ENCODE assay signal across 8 cellular contexts in the genomic region with DNA sequence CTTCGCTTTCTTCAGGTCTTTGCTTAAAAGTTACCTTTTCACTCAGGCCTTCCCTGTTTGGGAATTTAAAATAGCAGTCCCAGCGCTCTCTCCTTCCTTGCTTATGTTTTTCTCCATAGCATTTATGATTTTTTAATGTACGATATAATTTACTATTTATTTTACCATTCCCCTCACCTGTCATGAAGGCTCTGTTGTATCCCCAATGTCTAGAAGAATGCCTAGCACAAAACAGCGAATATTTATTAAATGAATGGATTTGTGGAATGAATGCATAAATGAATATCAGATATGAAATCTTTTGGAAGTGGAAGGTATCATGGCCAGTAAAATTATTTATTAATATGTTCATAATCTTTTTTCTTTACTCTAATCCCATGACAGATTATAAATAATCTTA. TPM values are rescaled to one million over a fixed set of nuclear protein-coding genes. Genes with fewer than 3 reads are reported as not detected.
A peak's percentile ranks its signal among the peaks of the same experiment; 100 is the strongest.
DNase-seq lines count a peak whose midpoint lies in the region; ATAC-seq and TF ChIP-seq lines count a peak whose summit lies in the region.

No MANE protein-coding gene starts in this region.

- no TSS peak for BruUV-seq in MCF 10A (replicated peaks; lab: Mats Ljungman, UMichigan)

- no peaks in the 10 kb centered on the region for H3K9me3 Mint-ChIP-seq in MCF 10A (ENCODE audit: unreplicated experiment)
- no peaks in the 10 kb centered on the region for H3K9me3 Mint-ChIP-seq in naive B cell

- peaks cover 8% of the 10 kb centered on the region for H3K36me3 Mint-ChIP-seq in MCF 10A (ENCODE audit: insufficient read depth, unreplicated experiment)
- H3K36me3 Mint-ChIP-seq in naive B cell, result no peaks in the 10 kb centered on the region

- H3K4me3 Mint-ChIP-seq in MCF 10A (ENCODE audit: unreplicated experiment) (peak overlapping the region; percentile 97), naive B cell (peak overlapping the region in 6 of 8 donors; percentile 41 to 100 (median 99))

- H3K9me3 ChIP-seq in heart left ventricle, result no peaks in the 10 kb centered on the region
- no peaks in the 10 kb centered on the region for H3K9me3 ChIP-seq in uterus

- TF ChIP-seq POLR2A in heart left ventricle (IDR thresholded peaks at IDR 0.05), result no peak
- no peak for TF ChIP-seq POLR2A in uterus (IDR thresholded peaks at IDR 0.05)

- TF ChIP-seq CTCF in heart left ventricle (IDR thresholded peaks at IDR 0.05), result no peak
- no peak for TF ChIP-seq CTCF in MCF 10A (IDR thresholded peaks at IDR 0.05; ENCODE audit: unreplicated experiment)
- TF ChIP-seq CTCF in uterus (IDR thresholded peaks at IDR 0.05), result no peak

- CTCF ChIA-PET in MCF 10A (lab: Yijun Ruan, JAX), result no interaction called here

- H3K27ac ChIP-seq in heart left ventricle (peak overlapping the region in 9 of 12 donors; percentile 83 to 93 (median 91)), uterus (peak overlapping the region; percentile 94 to 98)

- no peaks in the 10 kb centered on the region for H3K36me3 ChIP-seq in heart left ventricle
- H3K36me3 ChIP-seq in uterus, result no peaks in the 10 kb centered on the region

- POLR2A ChIA-PET in MCF 10A (lab: Yijun Ruan, JAX), result interaction anchor here (1.2 to 2.0 kb wide), 5 partner anchors 21 to 140 kb away, joined by 3 to 14 read pairs (median 5); a partner anchor contains a TSS

- ATAC-seq in heart left ventricle (no peak), left ventricle myocardium superior (no peak), naive B cell (ENCODE audit: low read depth in 2 of 2) (no peak), HG03139 (IDR thresholded peaks at IDR 0.05; ENCODE audit: unreplicated experiment) (no peak), HG02623 (IDR thresholded peaks at IDR 0.05; ENCODE audit: unreplicated experiment) (no peak)

- H3K4me1 ChIP-seq in heart left ventricle (peaks cover 8 to 57% (median 39%) of the 10 kb centered on the region in 12 donors), uterus (peaks cover 0 to 6% of the 10 kb centered on the region in 2 donors)

- H3K4me1 Mint-ChIP-seq in MCF 10A (ENCODE audit: insufficient read depth, unreplicated experiment) (peaks cover 33% of the 10 kb centered on the region), naive B cell (peaks cover 25 to 35% (median 35%) of the 10 kb centered on the region in 3 donors)

- H3K27me3 ChIP-seq in heart left ventricle (no peaks in the 10 kb centered on the region), uterus (no peaks in the 10 kb centered on the region)

- no peak for DNase-seq in heart left ventricle
- DNase-seq in left ventricle myocardium superior, result no peak
- DNase-seq in MCF 10A (ENCODE audit: unreplicated experiment), result no peak
- no peak for DNase-seq in naive B cell
- DNase-seq in uterus, result no peak
- DNase-seq in mesenteric fat pad (ENCODE audit: low spot score), result no peak

- WGBS in heart left ventricle, 4 donors, result 66 to 70% (median 68%) methylated on average over 4 of the region's 4 CpGs

- H3K27ac Mint-ChIP-seq in MCF 10A (ENCODE audit: low read depth, unreplicated experiment) (peak overlapping the region; percentile 98), naive B cell (peak overlapping the region in 2 of 6 donors; percentile 78 to 98)

- intact Hi-C loops in heart left ventricle (cut with DNase I) (loop anchor here in 5 of 10 donors (5.0 to 10.0 kb wide), 5 partner anchors 39 to 202 kb away; a partner anchor contains a TSS), left ventricle myocardium superior (cut with micrococcal nuclease) (no loop called here), MCF 10A (cut with micrococcal nuclease) (loop anchor here (10.0 kb wide), 1 partner anchor 82 kb away; no protein-coding TSS in a partner anchor), uterus (cut with DNase I; ENCODE audit: low total_unique reads) (no loop called here)

- H3K4me3 ChIP-seq in heart left ventricle (peak overlapping the region in 11 of 12 donors; percentile 55 to 95 (median 86)), uterus (peak overlapping the region; percentile 70 to 88)

- no peaks in the 10 kb centered on the region for H3K27me3 Mint-ChIP-seq in MCF 10A (ENCODE audit: insufficient read depth, unreplicated experiment)
- H3K27me3 Mint-ChIP-seq in naive B cell, result peaks cover 0 to 6% (median 0%) of the 10 kb centered on the region in 3 donors

RNA-seq across cellular contexts. Expression of a gene that starts 0.4 kb away (rescaled TPM):
- total RNA-seq in heart left ventricle (10 to 100 TPM; 44.5 to 69.5 (median 53.5) TPM), left ventricle myocardium superior (52.3 TPM), MCF 10A (2022) (51.7 and 60.4 TPM in 2 replicates), uterus (100 to 1,000 TPM in 3 of 4 donors, 10 to 100 TPM in 1; 94.0 to 122 (median 108) TPM), mesenteric fat pad (51.6 TPM)
- polyA plus RNA-seq in heart left ventricle (10 to 100 TPM; 48.5 to 50.4 TPM), naive B cell (ENCODE audit: low read depth in 6 of 6) (10 to 100 TPM; 46.7 to 77.8 (median 52.9) TPM)
